In the genomic region with DNA sequence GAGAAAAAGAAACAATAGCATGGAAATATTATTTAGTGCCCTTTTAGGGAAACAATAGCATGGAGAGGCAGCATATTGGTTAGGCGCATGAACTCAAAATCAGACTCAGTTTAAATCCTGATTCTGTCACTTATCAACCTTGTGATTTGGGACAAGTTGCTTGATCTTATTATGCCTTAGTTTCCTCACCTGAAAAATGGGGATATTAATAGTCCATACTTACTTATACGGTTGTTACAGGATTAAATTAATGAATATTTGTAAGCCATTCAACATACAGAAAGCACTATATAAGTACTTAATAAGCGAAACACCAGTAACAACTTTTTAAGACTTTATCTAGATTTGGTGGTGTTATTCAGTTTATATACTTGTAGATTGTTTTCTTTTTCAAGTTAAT, we compare ENCODE assay signal across 10 cellular contexts. TPM values are rescaled to one million over a fixed set of nuclear protein-coding genes. Genes with fewer than 3 reads are reported as not detected.
DNase-seq lines count a peak whose midpoint lies in the region; ATAC-seq and FAIRE-seq lines count a peak whose summit lies in the region.
"Had no signal": no experiment of that assay in that cellular context is flagged by ENCODE, and none has a peak within 500 bp of the region (broad histone marks: within the 10 kb centered on the region; RNA-seq: fewer than 3 reads in every experiment).

No MANE protein-coding gene starts in this region.

- no peak for DNase-seq in activated CD4-positive, alpha-beta T cell treated with anti-CD3 and anti-CD28 coated beads, Interleukin-2, amount 10 ng/mL, durations not matched to agents 7 days and 5 days
- DNase-seq in activated CD4-positive, alpha-beta T cell treated with anti-CD3 and anti-CD28 coated beads for 4 hours = no peak
- DNase-seq in right cardiac atrium (no peak), cerebellar nuclear complex (lab: John Stamatoyannopoulos, UW) (no peak), NCI-H524 (lab: John Stamatoyannopoulos, UW) (no peak), retina (no peak)
- DNase-seq in stimulated activated naive B cell treated with anti-CD40 and anti-IgM and Interleukin-4, amounts not matched to agents 10 μg/mL and 1 μg/mL and 100 μg/mL, for 72 hours = no peak
- DNase-seq: C1 segment of cervical spinal cord had no signal

- H3K4me3 Mint-ChIP-seq in activated CD4-positive, alpha-beta T cell treated with anti-CD3 and anti-CD28 coated beads, Interleukin-2, amount 10 ng/mL, durations not matched to agents 7 days and 5 days = peak overlapping the region; percentile 98
- H3K4me3 Mint-ChIP-seq in stimulated activated naive B cell treated with anti-CD40 and anti-IgM and Interleukin-4, amounts not matched to agents 10 μg/mL and 1 μg/mL and 100 μg/mL, for 72 hours = peak overlapping the region; percentile 88 to 99

- H3K4me1 Mint-ChIP-seq in activated CD4-positive, alpha-beta T cell treated with anti-CD3 and anti-CD28 coated beads, Interleukin-2, amount 10 ng/mL, durations not matched to agents 7 days and 5 days = peaks cover 34% of the 10 kb centered on the region
- peaks cover 18 to 27% of the 10 kb centered on the region in 2 donors for H3K4me1 Mint-ChIP-seq in stimulated activated naive B cell treated with anti-CD40 and anti-IgM and Interleukin-4, amounts not matched to agents 10 μg/mL and 1 μg/mL and 100 μg/mL, for 72 hours

- H3K27ac ChIP-seq in right cardiac atrium (ENCODE audit: low read length) = no peak overlapping the region

- no peaks in the 10 kb centered on the region for H3K9me3 ChIP-seq in right cardiac atrium (ENCODE audit: control insufficient read depth, low read length)

- peak; percentile 83 for FAIRE-seq in TTC549 (lab: Jason Lieb, UNC)
- FAIRE-seq: HTR-8/SVneo had no signal

- no peaks in the 10 kb centered on the region for H3K27me3 ChIP-seq in right cardiac atrium (ENCODE audit: control insufficient read depth, insufficient read depth)

- H3K9me3 Mint-ChIP-seq in activated CD4-positive, alpha-beta T cell treated with anti-CD3 and anti-CD28 coated beads, Interleukin-2, amount 10 ng/mL, durations not matched to agents 7 days and 5 days = peaks cover 2% of the 10 kb centered on the region
- no peaks in the 10 kb centered on the region for H3K9me3 Mint-ChIP-seq in stimulated activated naive B cell treated with anti-CD40 and anti-IgM and Interleukin-4, amounts not matched to agents 10 μg/mL and 1 μg/mL and 100 μg/mL, for 72 hours

- POLR2A ChIA-PET in activated CD4-positive, alpha-beta T cell treated with anti-CD3 and anti-CD28 coated beads, Interleukin-2, amount 10 ng/mL, durations not matched to agents 7 days and 5 days (lab: Charles Lee) = no interaction called here

- intact Hi-C loops in right cardiac atrium (cut with DNase I) = no loop called here

- CTCF ChIA-PET in activated CD4-positive, alpha-beta T cell treated with anti-CD3 and anti-CD28 coated beads, Interleukin-2, amount 10 ng/mL, durations not matched to agents 7 days and 5 days (lab: Charles Lee) = no interaction called here

- peak overlapping the region; percentile 71 for H3K4me3 ChIP-seq in right cardiac atrium (ENCODE audit: low read length)

- no peak for ATAC-seq in right cardiac atrium
- no peak for ATAC-seq in stimulated activated naive B cell treated with anti-CD40 and anti-IgM and Interleukin-4, amounts not matched to agents 10 μg/mL and 1 μg/mL and 100 μg/mL, for 72 hours (replicated peaks)

- H3K27ac Mint-ChIP-seq in activated CD4-positive, alpha-beta T cell treated with anti-CD3 and anti-CD28 coated beads, Interleukin-2, amount 10 ng/mL, durations not matched to agents 7 days and 5 days = peak overlapping the region; percentile 96
- H3K27ac Mint-ChIP-seq in stimulated activated naive B cell treated with anti-CD40 and anti-IgM and Interleukin-4, amounts not matched to agents 10 μg/mL and 1 μg/mL and 100 μg/mL, for 72 hours = no peak overlapping the region

- H3K27me3 Mint-ChIP-seq in activated CD4-positive, alpha-beta T cell treated with anti-CD3 and anti-CD28 coated beads, Interleukin-2, amount 10 ng/mL, durations not matched to agents 7 days and 5 days = peaks cover 20% of the 10 kb centered on the region
- H3K27me3 Mint-ChIP-seq in stimulated activated naive B cell treated with anti-CD40 and anti-IgM and Interleukin-4, amounts not matched to agents 10 μg/mL and 1 μg/mL and 100 μg/mL, for 72 hours = peaks cover 22 to 30% of the 10 kb centered on the region in 2 donors

- WGBS in right cardiac atrium = 59% methylated on average over 3 of the region's 3 CpGs

- H3K36me3 Mint-ChIP-seq in activated CD4-positive, alpha-beta T cell treated with anti-CD3 and anti-CD28 coated beads, Interleukin-2, amount 10 ng/mL, durations not matched to agents 7 days and 5 days (ENCODE audit: low read depth) = peaks cover 31% of the 10 kb centered on the region
- H3K36me3 Mint-ChIP-seq in stimulated activated naive B cell treated with anti-CD40 and anti-IgM and Interleukin-4, amounts not matched to agents 10 μg/mL and 1 μg/mL and 100 μg/mL, for 72 hours = peaks cover 3 to 24% of the 10 kb centered on the region in 2 donors

- peaks cover 3% of the 10 kb centered on the region for H3K4me1 ChIP-seq in right cardiac atrium (ENCODE audit: control insufficient read depth, insufficient read depth, low read length)

RNA-seq across cellular contexts. Expression of a gene that starts 1.2 kb away (rescaled TPM):
- 10 to 100 TPM; 44.1 to 48.9 TPM for total RNA-seq in activated CD4-positive, alpha-beta T cell treated with anti-CD3 and anti-CD28 coated beads, Interleukin-2, amount 10 ng/mL, durations not matched to agents 7 days and 5 days
- 10 to 100 TPM; 22.4 to 24.9 (median 23.6) TPM for total RNA-seq in right cardiac atrium
- 24.4 TPM for polyA plus RNA-seq in right cardiac atrium

RNA-seq across cellular contexts. Expression of a gene that starts 15.2 kb away (rescaled TPM):
- total RNA-seq in activated CD4-positive, alpha-beta T cell treated with anti-CD3 and anti-CD28 coated beads, Interleukin-2, amount 10 ng/mL, durations not matched to agents 7 days and 5 days = under 1 TPM; 0.35 to 0.37 TPM
- 1 to 10 TPM; 5.8 to 9.7 (median 8.1) TPM for total RNA-seq in right cardiac atrium
- polyA plus RNA-seq in right cardiac atrium = 3.1 TPM

Comparison
In these comparisons a context has a peak if more than half of its experiments do, and no peak if none do; other contexts are left out.
1. RNA of a gene that starts 15.2 kb away (total RNA-seq): 5.8 to 9.7 TPM in right cardiac atrium; 0.35 to 0.37 TPM in activated CD4-positive, alpha-beta T cell treated with anti-CD3 and anti-CD28 coated beads, Interleukin-2, amount 10 ng/mL, durations not matched to agents 7 days and 5 days; every median in the first group is over 4 times any median in the second.